Comparison of ENCODE assay signal across 8 cellular contexts in genomic region chr1:235367000-235367908, GRCh38. TPM values are rescaled to one million over a fixed set of nuclear protein-coding genes. Genes with fewer than 3 reads are reported as not detected.
A peak's percentile ranks its signal among the peaks of the same experiment; 100 is the strongest.
DNase-seq lines count a peak whose midpoint lies in the region; ATAC-seq and TF ChIP-seq lines count a peak whose summit lies in the region.

Gene TBCE (plus strand): TSS chr1:235367427. CDS start chr1:235380050, 12,623 bp downstream.

- H3K4me1 Mint-ChIP-seq in natural killer cell: peaks cover 14 to 26% of the 10 kb centered on the region in 2 donors

- H3K36me3 Mint-ChIP-seq in natural killer cell: no peaks in the 10 kb centered on the region

- peak within 1 kb of the TSS; percentile 88 to 94 for H3K27ac Mint-ChIP-seq in natural killer cell

- TF ChIP-seq CTCF in natural killer cell (IDR thresholded peaks at IDR 0.05): no peak

- H3K4me3 Mint-ChIP-seq in natural killer cell: peak within 1 kb of the TSS; percentile 99

- H3K27me3 Mint-ChIP-seq in natural killer cell (ENCODE audit: low read depth in 2 of 2): no peaks in the 10 kb centered on the region

- ATAC-seq in natural killer cell: peak; percentile 100

- intact Hi-C loops in natural killer cell (cut with micrococcal nuclease): loop anchor here (1.0 to 5.0 kb wide), 4 partner anchors 30 to 205 kb away; partner anchors contain the start of genes ARID4B, GGPS1 and RBM34

- DNase-seq in EL (peak; percentile 98), H4 (ENCODE audit: low spot score) (peak; percentile 96), LoVo (ENCODE audit: low spot score) (peak; percentile 97), SHP77 (lab: John Stamatoyannopoulos, UW) (peak; percentile 97 to 98), fibroblast of peridontal ligament (ENCODE audit: extremely low read depth) (peak; percentile 96), natural killer cell (peak; percentile 85)
- peak; percentile 77 for DNase-seq in activated effector memory CD4-positive, alpha-beta T cell treated with Interleukin-2 at 50 U/mL for 16 hours
- DNase-seq in stimulated activated naive CD4-positive, alpha-beta T cell treated with Interleukin-2 at 50 U/mL for 16 hours (lab: John Stamatoyannopoulos, UW): peak; percentile 84

- H3K9me3 Mint-ChIP-seq in natural killer cell: no peaks in the 10 kb centered on the region

RNA-seq across cellular contexts. Expression of gene TBCE, which starts in this region (rescaled TPM):
- 32.9 and 41.2 TPM in 2 replicates for total RNA-seq in H4 (2014; rRNA removed; shearing (Covaris generic))
- 10 to 100 TPM; 24.1 to 25.2 (median 25.0) TPM for total RNA-seq in natural killer cell

Comparison
In these comparisons a context has a peak if more than half of its experiments do, and no peak if none do; other contexts are left out.
1. Peak in every context shown above with its lines: DNase-seq and ATAC-seq.